ENCODE assay signal across 21 cellular contexts in genomic region chr3:134255399-134255798, GRCh38.
"Had no signal": no experiment of that assay in that cellular context is flagged by ENCODE, and none has a peak within 500 bp of the region (broad histone marks: within the 10 kb centered on the region; RNA-seq: fewer than 3 reads in every experiment).

No MANE protein-coding gene starts in this region.

- H3K36me3 ChIP-seq: heart right ventricle, lower lobe of right lung, neural progenitor cell, right lobe of liver, uterus had no signal

- H3K27me3 ChIP-seq: body of pancreas, heart right ventricle, neural progenitor cell, right lobe of liver, uterus had no signal

- H3K27ac ChIP-seq: body of pancreas, epithelial cell of prostate, heart right ventricle, lower lobe of right lung, neural progenitor cell, right lobe of liver, skin epidermis, uterus had no signal

- ATAC-seq: activated CD8-positive, alpha-beta T cell treated with anti-CD3 and anti-CD28 coated beads, Interleukin-2, amount 10 ng/mL, durations not matched to agents 7 days and 5 days; body of pancreas; heart right ventricle; left lobe of liver; lower lobe of right lung; right lobe of liver; stimulated activated naive B cell treated with anti-CD40 and anti-IgM and Interleukin-4, amounts not matched to agents 10 μg/mL and 1 μg/mL and 100 μg/mL, for 72 hours had no signal

- DNase-seq: activated CD4-positive, alpha-beta T cell treated with anti-CD3 and anti-CD28 coated beads for 1 hour; activated CD4-positive, alpha-beta T cell treated with anti-CD3 and anti-CD28 coated beads, Interleukin-2, amount 50 U/mL, for 1 hour; activated CD8-positive, alpha-beta T cell treated with anti-CD3 and anti-CD28 coated beads, Interleukin-2, amount 10 ng/mL, durations not matched to agents 7 days and 5 days; activated gamma-delta T cell; anterior cingulate cortex; body of pancreas; heart right ventricle; lower lobe of right lung; mesendoderm; naive B cell; posterior cingulate gyrus; right lobe of liver; stimulated activated CD8-positive, alpha-beta memory T cell treated with anti-CD3 and anti-CD28 coated beads, Interleukin-4, amount 100 ng/mL, for 48 hours; stimulated activated naive B cell treated with anti-CD40 and anti-IgM and Interleukin-4, amounts not matched to agents 10 μg/mL and 1 μg/mL and 100 μg/mL, for 72 hours; trophoblast cell; uterus had no signal

- H3K9me3 ChIP-seq: body of pancreas, heart right ventricle, lower lobe of right lung, right lobe of liver, uterus had no signal

- H3K4me3 ChIP-seq: body of pancreas, heart right ventricle, lower lobe of right lung, neural progenitor cell, right lobe of liver, skin epidermis, uterus had no signal

- FAIRE-seq: keratinocyte had no signal

- H3K4me2 ChIP-seq: neural progenitor cell had no signal

- H3K4me1 ChIP-seq: body of pancreas, right lobe of liver had no signal

- H3K9ac ChIP-seq: neural progenitor cell had no signal

- H2AFZ ChIP-seq: neural progenitor cell had no signal
